Comparison of ENCODE assay signal across 8 cellular contexts in genomic region chrX:153953342-153953830, GRCh38. TPM values are rescaled to one million over a fixed set of nuclear protein-coding genes. Genes with fewer than 3 reads are reported as not detected.
DNase-seq lines count a peak whose midpoint lies in the region; ATAC-seq and TF ChIP-seq lines count a peak whose summit lies in the region.

No MANE protein-coding gene starts in this region.

- H3K27me3 Mint-ChIP-seq in central memory CD8-positive, alpha-beta T cell = no peaks in the 10 kb centered on the region

- intact Hi-C loops in A673 (cut with micrococcal nuclease; ENCODE audit: unreplicated experiment) = loop anchor here (10.0 kb wide), 1 partner anchor 399 kb away; no protein-coding TSS in a partner anchor

- no peak overlapping the region for H3K4me3 Mint-ChIP-seq in central memory CD8-positive, alpha-beta T cell

- H3K36me3 Mint-ChIP-seq in central memory CD8-positive, alpha-beta T cell (ENCODE audit: insufficient read depth) = peaks cover 46% of the 10 kb centered on the region

- peak overlapping the region; percentile 83 for H3K27ac Mint-ChIP-seq in central memory CD8-positive, alpha-beta T cell (ENCODE audit: low read depth)

- TF ChIP-seq CTCF in A673 (conservative IDR thresholded peaks at IDR 0.05; ENCODE audit: low read depth, low read length) = peak; percentile 97
- TF ChIP-seq CTCF in NB4 (IDR thresholded peaks at IDR 0.05; ENCODE audit: low read depth, low read length) = peak; percentile 70

- H3K9me3 Mint-ChIP-seq in central memory CD8-positive, alpha-beta T cell = no peaks in the 10 kb centered on the region

- no peak for TF ChIP-seq POLR2A in NB4 (IDR thresholded peaks at IDR 0.05; ENCODE audit: extremely low read depth, insufficient read length)

- no peaks in the 10 kb centered on the region for H3K9me3 ChIP-seq in A673 (ENCODE audit: low read depth, low read length, poor library complexity, severe bottlenecking)

- H3K27me3 ChIP-seq in A673 (replicated peaks; ENCODE audit: insufficient read depth, low read depth, low read length, poor library complexity) = no peaks in the 10 kb centered on the region

- POLR2A ChIA-PET in A673 (lab: Charles Lee; ENCODE audit: low non-redundant PET) = no interaction called here

- H3K4me1 ChIP-seq in A673 (ENCODE audit: insufficient read depth, low read length, poor library complexity, severe bottlenecking) = peaks cover 5% of the 10 kb centered on the region

- H3K4me1 Mint-ChIP-seq in central memory CD8-positive, alpha-beta T cell = no peaks in the 10 kb centered on the region

- peak overlapping the region; percentile 72 for H3K27ac ChIP-seq in A673 (ENCODE audit: low read depth, low read length, poor library complexity, severe bottlenecking)

- BruUV-seq in A673 (replicated peaks; lab: Mats Ljungman, UMichigan) = no TSS peak

- H3K4me3 ChIP-seq in A673 (ENCODE audit: low read depth, low read length, poor library complexity, severe bottlenecking) (no peak overlapping the region), NB4 (ENCODE audit: low read depth, low read length) (no peak overlapping the region)

- peaks cover 91% of the 10 kb centered on the region for H3K36me3 ChIP-seq in A673 (ENCODE audit: insufficient read depth, low read length, poor library complexity, severe bottlenecking)

- ATAC-seq in GM18511 (IDR thresholded peaks at IDR 0.05; ENCODE audit: unreplicated experiment) = peak; percentile 55
- peak; percentile 61 for ATAC-seq in central memory CD8-positive, alpha-beta T cell (replicated peaks; ENCODE audit: extremely low read depth, poor library complexity, severe bottlenecking)
- peak; percentile 76 for ATAC-seq in left lobe of liver
- ATAC-seq in HG02981 (IDR thresholded peaks at IDR 0.05; ENCODE audit: unreplicated experiment) = no peak

- DNase-seq in A673 (ENCODE audit: low spot score) (peak; percentile 86), NB4 (ENCODE audit: low read depth) (peak; percentile 72), left lobe of liver (ENCODE audit: low spot score) (no peak)
- peak; percentile 63 for DNase-seq in activated CD4-positive, alpha-beta T cell treated with anti-CD3 and anti-CD28 coated beads for 1 hour
- DNase-seq in central memory CD8-positive, alpha-beta T cell (ENCODE audit: low spot score in 2 of 2) = peak; percentile 72 to 79
- DNase-seq in stimulated activated CD4-positive, alpha-beta T cell treated with anti-CD3 and anti-CD28 coated beads, TNF-alpha, amount 100 ng/mL, for 1 hour (ENCODE audit: low read depth in 3 of 3, low spot score in 1 of 3) = peak; percentile 37 to 71 (median 66)

- CTCF ChIA-PET in A673 (lab: Charles Lee) = no interaction called here

RNA-seq across cellular contexts. Expression of gene RENBP, which starts 8.9 kb away (rescaled TPM):
- total RNA-seq in A673 (2021) (3.4 and 5.7 TPM in 2 replicates), left lobe of liver (5.5 TPM)

RNA-seq across cellular contexts. Expression of gene HCFC1, which starts 18.2 kb away (rescaled TPM):
- total RNA-seq in A673 (2021) (124 and 137 TPM in 2 replicates), left lobe of liver (17.2 TPM)

RNA-seq across cellular contexts. Expression of gene NAA10, which starts 18.5 kb away (rescaled TPM):
- total RNA-seq in A673 (2021) = 136 and 140 TPM in 2 replicates
- 38.0 TPM for total RNA-seq in left lobe of liver

RNA-seq across cellular contexts. Expression of gene TMEM187, which starts 19.2 kb away (rescaled TPM):
- total RNA-seq in A673 (2021) (2.8 and 6.8 TPM in 2 replicates), left lobe of liver (11.6 TPM)

RNA-seq across cellular contexts. Expression of gene ARHGAP4, which starts 27.3 kb away (rescaled TPM):
- total RNA-seq in A673 (2021) (43.0 and 45.7 TPM in 2 replicates), left lobe of liver (8.1 TPM)
